Comparison of ENCODE assay signal across 8 cellular contexts in the genomic region with DNA sequence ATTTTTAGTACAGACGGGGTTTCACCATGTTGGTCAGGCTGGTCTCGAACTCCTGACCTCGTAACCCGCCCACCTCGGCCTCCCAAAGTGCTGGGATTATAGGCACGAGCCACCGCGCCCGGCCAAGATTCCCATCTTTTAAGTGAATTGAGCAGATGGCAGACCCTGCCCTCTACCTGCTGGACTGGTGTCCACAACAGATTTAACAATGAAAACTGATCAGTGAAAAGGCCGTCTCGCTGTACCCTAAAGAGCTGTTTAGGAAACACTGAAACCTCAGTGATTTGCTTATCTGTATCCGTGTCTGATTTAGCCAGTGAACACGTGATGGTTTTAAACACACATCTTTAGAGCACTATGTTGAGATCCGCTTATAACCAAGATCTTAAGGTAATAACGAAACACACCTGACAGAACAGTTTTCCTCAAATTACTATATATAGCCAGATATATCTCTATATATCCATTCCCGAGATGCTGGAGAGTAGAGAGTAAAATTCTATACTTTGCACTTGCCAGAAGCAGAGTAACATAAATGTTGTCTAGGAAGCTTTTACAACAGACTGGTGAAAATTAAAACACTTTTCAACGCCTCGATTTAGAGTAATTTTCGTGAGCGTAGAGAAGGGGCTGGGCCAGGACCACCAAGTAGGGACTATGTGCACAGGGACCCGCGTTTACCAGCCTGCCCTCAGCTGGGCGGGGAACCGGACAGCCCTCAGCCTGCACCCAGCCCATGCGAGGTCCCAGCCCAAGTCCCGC. TPM values are rescaled to one million over a fixed set of nuclear protein-coding genes. Genes with fewer than 3 reads are reported as not detected.
DNase-seq lines count a peak whose midpoint lies in the region; ATAC-seq, FAIRE-seq and TF ChIP-seq lines count a peak whose summit lies in the region.

No MANE protein-coding gene starts in this region.

- H3K9me3 ChIP-seq in SJSA1 (replicated peaks) (no peaks in the 10 kb centered on the region), endothelial cell of umbilical vein (replicated peaks; ENCODE audit: control insufficient read depth, insufficient read depth, low read length) (no peaks in the 10 kb centered on the region), mononuclear cell (ENCODE audit: low read depth, low read length) (no peaks in the 10 kb centered on the region), uterus (no peaks in the 10 kb centered on the region)

- H3K4me3 Mint-ChIP-seq in activated CD4-positive, alpha-beta T cell treated with anti-CD3 and anti-CD28 coated beads, Interleukin-2, amount 10 ng/mL, durations not matched to agents 24 days and 14 days, result peak overlapping the region; percentile 96

- no peaks in the 10 kb centered on the region for H3K9me1 ChIP-seq in endothelial cell of umbilical vein (replicated peaks; ENCODE audit: control insufficient read depth, extremely low read depth, insufficient read depth, low read length)

- H3K4me3 ChIP-seq in SJSA1 (peak overlapping the region; percentile 70), endothelial cell of umbilical vein (replicated peaks in 1 of 3; ENCODE audit: insufficient read depth in 1 of 3, low read depth in 1 of 3, low read length in 3 of 3) (peak overlapping the region; percentile 57 to 93 (median 74)), mononuclear cell (ENCODE audit: low read length) (peak overlapping the region; percentile 61), uterus (peak overlapping the region; percentile 84 to 90)

- peaks cover 3% of the 10 kb centered on the region for H3K36me3 Mint-ChIP-seq in activated CD4-positive, alpha-beta T cell treated with anti-CD3 and anti-CD28 coated beads, Interleukin-2, amount 10 ng/mL, durations not matched to agents 24 days and 14 days (ENCODE audit: low read depth)

- H3K9me3 Mint-ChIP-seq in activated CD4-positive, alpha-beta T cell treated with anti-CD3 and anti-CD28 coated beads, Interleukin-2, amount 10 ng/mL, durations not matched to agents 24 days and 14 days, result no peaks in the 10 kb centered on the region

- H3K9ac ChIP-seq in endothelial cell of umbilical vein (replicated peaks; ENCODE audit: extremely low read depth, insufficient read depth, low read length), result peak overlapping the region; percentile 42

- TF ChIP-seq CTCF in endothelial cell of umbilical vein (IDR thresholded peaks at IDR 0.05; ENCODE audit: extremely low read depth in 1 of 2, insufficient read depth in 1 of 2, low read depth in 1 of 2, low read length in 2 of 2) (no peak), uterus (IDR thresholded peaks at IDR 0.05) (no peak)

- H3K36me3 ChIP-seq in SJSA1, result no peaks in the 10 kb centered on the region
- no peaks in the 10 kb centered on the region for H3K36me3 ChIP-seq in endothelial cell of umbilical vein (ENCODE audit: control insufficient read depth in 2 of 2, extremely low read depth in 1 of 2, insufficient read depth in 2 of 2, low read length in 2 of 2)
- no peaks in the 10 kb centered on the region for H3K36me3 ChIP-seq in uterus

- TF ChIP-seq POLR2A in endothelial cell of umbilical vein (IDR thresholded peaks at IDR 0.05; ENCODE audit: low read depth, low read length) (no peak), uterus (IDR thresholded peaks at IDR 0.05) (no peak)

- BruUV-seq in endothelial cell of umbilical vein (replicated peaks; lab: Mats Ljungman, UMichigan), result TSS peak; percentile 37

- no peaks in the 10 kb centered on the region for H4K20me1 ChIP-seq in endothelial cell of umbilical vein (replicated peaks; ENCODE audit: control insufficient read depth, extremely low read depth, insufficient read depth, low read length)

- POLR2A ChIA-PET in endothelial cell of umbilical vein (lab: Charles Lee), result no interaction called here

- H3K4me1 Mint-ChIP-seq in activated CD4-positive, alpha-beta T cell treated with anti-CD3 and anti-CD28 coated beads, Interleukin-2, amount 10 ng/mL, durations not matched to agents 24 days and 14 days, result peaks cover 16% of the 10 kb centered on the region

- no peaks in the 10 kb centered on the region for H3K27me3 ChIP-seq in SJSA1 (replicated peaks)
- no peaks in the 10 kb centered on the region for H3K27me3 ChIP-seq in endothelial cell of umbilical vein (ENCODE audit: control insufficient read depth in 2 of 2, insufficient read depth in 2 of 2, low read length in 2 of 2)
- no peaks in the 10 kb centered on the region for H3K27me3 ChIP-seq in mononuclear cell (ENCODE audit: insufficient read depth, low read length)
- H3K27me3 ChIP-seq in uterus, result no peaks in the 10 kb centered on the region

- peak overlapping the region; percentile 94 for H2AFZ ChIP-seq in endothelial cell of umbilical vein (ENCODE audit: low read depth, low read length)

- H3K79me2 ChIP-seq in endothelial cell of umbilical vein (ENCODE audit: control insufficient read depth, insufficient read depth, low read length), result no peaks in the 10 kb centered on the region

- dilution Hi-C loops in endothelial cell of umbilical vein (cut with MboI; ENCODE audit: extremely low pct_ligation_motif_present, low sequenced_read_pairs), result no loop called here

- H3K4me2 ChIP-seq in endothelial cell of umbilical vein (ENCODE audit: insufficient read depth, low read length), result peak overlapping the region; percentile 93

- CTCF ChIA-PET in endothelial cell of umbilical vein (lab: Charles Lee), result interaction anchor here (1.0 to 1.3 kb wide), 2 partner anchors 11 to 718 kb away, joined by 3 read pairs; no protein-coding TSS in a partner anchor

- intact Hi-C loops in activated CD4-positive, alpha-beta T cell treated with anti-CD3 and anti-CD28 coated beads, Interleukin-2, amount 10 ng/mL, durations not matched to agents 24 days and 14 days (cut with micrococcal nuclease), result loop anchor here (5.0 to 10.0 kb wide), 2 partner anchors 378 to 971 kb away; partner anchors contain the start of genes REL and USP34
- intact Hi-C loops in endothelial cell of umbilical vein (cut with micrococcal nuclease), result loop anchor here (10.0 kb wide), 1 partner anchor 158 kb away; no protein-coding TSS in a partner anchor
- intact Hi-C loops in uterus (cut with DNase I; ENCODE audit: low total_unique reads), result no loop called here

- DNase-seq in activated CD4-positive, alpha-beta T cell treated with anti-CD3 and anti-CD28 coated beads, Interleukin-2, amount 10 ng/mL, durations not matched to agents 24 days and 14 days, result no peak
- no peak for DNase-seq in activated CD4-positive, alpha-beta T cell treated with anti-CD3 and anti-CD28 coated beads for 48 hours
- peak; percentile 18 for DNase-seq in HT1080 (ENCODE audit: low read depth)
- DNase-seq in SJSA1 (ENCODE audit: low read depth in 1 of 2, low spot score in 2 of 2), result peak; percentile 72 to 87
- no peak for DNase-seq in endothelial cell of umbilical vein (ENCODE audit: low read depth, low spot score)
- peak in 1 of 2 donors; percentile 17 for DNase-seq in uterus

- peak; percentile 66 for ATAC-seq in GM21529 (IDR thresholded peaks at IDR 0.05; ENCODE audit: unreplicated experiment)

- H3K4me1 ChIP-seq in SJSA1 (replicated peaks), result peaks cover 9% of the 10 kb centered on the region
- peaks cover 5% of the 10 kb centered on the region for H3K4me1 ChIP-seq in endothelial cell of umbilical vein (ENCODE audit: control insufficient read depth, extremely low read depth, insufficient read depth, low read length)
- H3K4me1 ChIP-seq in mononuclear cell (ENCODE audit: insufficient read depth, low read length), result peaks cover 16% of the 10 kb centered on the region
- H3K4me1 ChIP-seq in uterus, result no peaks in the 10 kb centered on the region

- H3K27ac ChIP-seq in SJSA1 (no peak overlapping the region), endothelial cell of umbilical vein (ENCODE audit: insufficient read depth, low read depth, low read length) (no peak overlapping the region), uterus (peak overlapping the region; percentile 89 to 95)

- no peaks in the 10 kb centered on the region for H3K27me3 Mint-ChIP-seq in activated CD4-positive, alpha-beta T cell treated with anti-CD3 and anti-CD28 coated beads, Interleukin-2, amount 10 ng/mL, durations not matched to agents 24 days and 14 days

- FAIRE-seq in endothelial cell of umbilical vein (lab: Jason Lieb, UNC), result no peak

- H3K27ac Mint-ChIP-seq in activated CD4-positive, alpha-beta T cell treated with anti-CD3 and anti-CD28 coated beads, Interleukin-2, amount 10 ng/mL, durations not matched to agents 24 days and 14 days, result peak overlapping the region; percentile 88

RNA-seq across cellular contexts. Expression of gene FAM161A, which starts 0.6 kb away (rescaled TPM):
- total RNA-seq in activated CD4-positive, alpha-beta T cell treated with anti-CD3 and anti-CD28 coated beads, Interleukin-2, amount 10 ng/mL, durations not matched to agents 24 days and 14 days, result 3.8 and 4.5 TPM in 2 replicates
- total RNA-seq in HT1080 (2014; rRNA removed; shearing (Covaris generic)), result 1.4 and 3.1 TPM in 2 replicates
- 2.5 and 2.6 TPM in 2 replicates for polyA plus RNA-seq in HT1080 (2015; cell fraction: cytosol; rRNA removed)
- 11.6 and 12.4 TPM in 2 replicates for polyA plus RNA-seq in HT1080 (2015; cell fraction: nucleus; rRNA removed)
- total RNA-seq in SJSA1 (2014; rRNA removed; shearing (Covaris generic)), result 1.3 and 2.5 TPM in 2 replicates
- total RNA-seq in endothelial cell of umbilical vein (5.9 and 6.1 TPM in 2 replicates), mononuclear cell (0.52 TPM), uterus (10 to 100 TPM in 2 of 4 donors, 1 to 10 TPM in 1, under 1 TPM in 1; 0.88 to 69.7 (median 12.5) TPM)
- 0.57 and 0.81 TPM in 2 replicates for polyA plus RNA-seq in endothelial cell of umbilical vein
- polyA plus RNA-seq in endothelial cell of umbilical vein (2011; cell fraction: cytosol; rRNA removed), result 0.70 and 0.87 TPM in 2 replicates
- 3.0 and 3.7 TPM in 2 replicates for polyA plus RNA-seq in endothelial cell of umbilical vein (2011; cell fraction: nucleus; rRNA removed)
- polyA plus RNA-seq in endothelial cell of umbilical vein (2012), result 2.4 and 3.0 TPM in 2 replicates
- polyA minus RNA-seq in endothelial cell of umbilical vein, result 0.51 and 0.90 TPM in 2 replicates
- 0.51 TPM for polyA minus RNA-seq in endothelial cell of umbilical vein (2011; cell fraction: cytosol; rRNA and poly(A)+ RNA removed)
- 1.0 and 1.5 TPM in 2 replicates for polyA minus RNA-seq in endothelial cell of umbilical vein (2011; cell fraction: nucleus; rRNA and poly(A)+ RNA removed)

RNA-seq across cellular contexts. Expression of gene CCT4, which starts 35.2 kb away (rescaled TPM):
- total RNA-seq in activated CD4-positive, alpha-beta T cell treated with anti-CD3 and anti-CD28 coated beads, Interleukin-2, amount 10 ng/mL, durations not matched to agents 24 days and 14 days, result 398 and 407 TPM in 2 replicates
- total RNA-seq in HT1080 (2014; rRNA removed; shearing (Covaris generic)), result 406 and 477 TPM in 2 replicates
- polyA plus RNA-seq in HT1080 (2015; cell fraction: cytosol; rRNA removed), result 302 and 338 TPM in 2 replicates
- 355 and 414 TPM in 2 replicates for polyA plus RNA-seq in HT1080 (2015; cell fraction: nucleus; rRNA removed)
- 247 and 253 TPM in 2 replicates for total RNA-seq in SJSA1 (2014; rRNA removed; shearing (Covaris generic))
- total RNA-seq in endothelial cell of umbilical vein, result 220 and 222 TPM in 2 replicates
- polyA plus RNA-seq in endothelial cell of umbilical vein, result 57.3 and 78.5 TPM in 2 replicates
- 112 and 114 TPM in 2 replicates for polyA plus RNA-seq in endothelial cell of umbilical vein (2011; cell fraction: cytosol; rRNA removed)
- 64.5 and 78.0 TPM in 2 replicates for polyA plus RNA-seq in endothelial cell of umbilical vein (2011; cell fraction: nucleus; rRNA removed)
- polyA plus RNA-seq in endothelial cell of umbilical vein (2012), result 209 and 246 TPM in 2 replicates
- polyA minus RNA-seq in endothelial cell of umbilical vein, result 77.2 and 78.8 TPM in 2 replicates
- 109 TPM for polyA minus RNA-seq in endothelial cell of umbilical vein (2011; cell fraction: cytosol; rRNA and poly(A)+ RNA removed)
- 50.7 and 53.8 TPM in 2 replicates for polyA minus RNA-seq in endothelial cell of umbilical vein (2011; cell fraction: nucleus; rRNA and poly(A)+ RNA removed)
- total RNA-seq in mononuclear cell, result 52.1 TPM
- total RNA-seq in uterus, result 100 to 1,000 TPM in 2 of 4 donors, 10 to 100 TPM in 2; 88.4 to 151 (median 120) TPM

RNA-seq across cellular contexts. Expression of gene COMMD1, which starts 52.2 kb away (rescaled TPM):
- 27.2 and 27.6 TPM in 2 replicates for total RNA-seq in activated CD4-positive, alpha-beta T cell treated with anti-CD3 and anti-CD28 coated beads, Interleukin-2, amount 10 ng/mL, durations not matched to agents 24 days and 14 days
- 20.1 and 20.9 TPM in 2 replicates for total RNA-seq in HT1080 (2014; rRNA removed; shearing (Covaris generic))
- 19.4 and 30.2 TPM in 2 replicates for polyA plus RNA-seq in HT1080 (2015; cell fraction: cytosol; rRNA removed)
- 13.5 and 17.4 TPM in 2 replicates for polyA plus RNA-seq in HT1080 (2015; cell fraction: nucleus; rRNA removed)
- 62.2 and 76.8 TPM in 2 replicates for total RNA-seq in SJSA1 (2014; rRNA removed; shearing (Covaris generic))
- total RNA-seq in endothelial cell of umbilical vein, result 39.5 and 42.0 TPM in 2 replicates
- polyA plus RNA-seq in endothelial cell of umbilical vein, result 54.3 and 57.1 TPM in 2 replicates
- 65.2 and 66.2 TPM in 2 replicates for polyA plus RNA-seq in endothelial cell of umbilical vein (2011; cell fraction: cytosol; rRNA removed)
- 34.6 and 35.6 TPM in 2 replicates for polyA plus RNA-seq in endothelial cell of umbilical vein (2011; cell fraction: nucleus; rRNA removed)
- 75.9 and 88.2 TPM in 2 replicates for polyA plus RNA-seq in endothelial cell of umbilical vein (2012)
- 24.9 and 25.7 TPM in 2 replicates for polyA minus RNA-seq in endothelial cell of umbilical vein
- 7.5 TPM for polyA minus RNA-seq in endothelial cell of umbilical vein (2011; cell fraction: cytosol; rRNA and poly(A)+ RNA removed)
- polyA minus RNA-seq in endothelial cell of umbilical vein (2011; cell fraction: nucleus; rRNA and poly(A)+ RNA removed), result 22.4 and 30.2 TPM in 2 replicates
- total RNA-seq in mononuclear cell, result 24.1 TPM
- total RNA-seq in uterus, result 10 to 100 TPM in 3 of 4 donors, 1 to 10 TPM in 1; 8.5 to 80.7 (median 48.2) TPM

Comparison
In these comparisons a context has a peak if more than half of its experiments do, and no peak if none do; other contexts are left out.
1. DNase-seq: peak in HT1080 (single experiment) and SJSA1 (2 of 2); none in activated CD4-positive, alpha-beta T cell treated with anti-CD3 and anti-CD28 coated beads, Interleukin-2, amount 10 ng/mL, durations not matched to agents 24 days and 14 days (single experiment), activated CD4-positive, alpha-beta T cell treated with anti-CD3 and anti-CD28 coated beads for 48 hours (single experiment) and endothelial cell of umbilical vein (single experiment).
2. H3K27ac ChIP-seq: peak in uterus (2 of 2); none in SJSA1 (single experiment) and endothelial cell of umbilical vein (single experiment).
3. Peak in every context shown above with its lines, with median percentiles within 50 percentile points of each other: H3K4me3 ChIP-seq.